In the genomic region with DNA sequence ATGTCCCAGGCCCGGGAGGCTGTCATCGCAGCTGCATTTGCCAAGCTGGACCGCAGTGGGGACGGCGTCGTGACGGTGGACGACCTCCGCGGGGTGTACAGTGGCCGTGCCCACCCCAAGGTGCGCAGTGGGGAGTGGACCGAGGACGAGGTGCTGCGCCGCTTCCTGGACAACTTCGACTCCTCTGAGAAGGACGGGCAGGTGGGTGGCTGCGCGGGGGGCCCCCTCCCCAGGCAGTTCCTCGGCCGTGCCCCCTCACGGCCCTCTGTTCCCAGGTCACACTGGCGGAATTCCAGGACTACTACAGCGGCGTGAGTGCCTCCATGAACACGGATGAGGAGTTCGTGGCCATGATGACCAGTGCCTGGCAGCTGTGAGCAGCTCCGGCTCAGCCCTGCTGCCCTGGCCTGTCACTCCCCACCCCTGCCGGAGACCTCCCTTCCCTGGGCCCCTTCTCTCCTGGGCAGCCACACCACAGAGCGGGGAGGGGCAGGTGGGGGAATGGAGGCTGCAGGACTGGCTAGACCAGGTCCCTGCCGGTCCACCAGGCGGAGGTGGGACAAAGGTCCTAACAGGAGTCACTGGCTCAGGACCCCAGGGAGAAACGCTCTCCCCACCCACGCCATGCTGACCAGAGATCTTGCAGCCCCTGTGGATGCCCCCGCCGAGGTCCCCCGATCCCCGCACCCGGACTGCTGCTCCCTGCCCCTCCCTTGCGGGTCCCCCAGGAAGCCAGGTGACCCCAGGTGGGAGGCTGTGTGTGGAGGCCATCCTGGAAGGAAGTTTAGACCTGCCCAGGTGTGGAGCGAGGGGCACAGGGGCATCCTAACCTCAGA, we compare ENCODE assay signal across 21 cellular contexts. TPM values are rescaled to one million over a fixed set of nuclear protein-coding genes. Genes with fewer than 3 reads are reported as not detected.
DNase-seq lines count a peak whose midpoint lies in the region; ATAC-seq and TF ChIP-seq lines count a peak whose summit lies in the region.
"Had no signal": no experiment of that assay in that cellular context is flagged by ENCODE, and none has a peak within 500 bp of the region (broad histone marks: within the 10 kb centered on the region; RNA-seq: fewer than 3 reads in every experiment).

No MANE protein-coding gene starts in this region.

- no peak overlapping the region for H3K4me3 ChIP-seq in right atrium auricular region
- H3K4me3 ChIP-seq: adrenal gland, SK-N-MC had no signal

- H3K4me1 Mint-ChIP-seq in osteocyte (ENCODE audit: unreplicated experiment) (peaks cover 21% of the 10 kb centered on the region), HFFc6 (ENCODE audit: low read depth) (peaks cover 7% of the 10 kb centered on the region; the same call in 1 of the 2 replicates), immature natural killer cell (no peaks in the 10 kb centered on the region)
- H3K4me1 Mint-ChIP-seq in activated T-cell treated with anti-CD3 and anti-CD28 coated beads, Interleukin-2, amount 50 U/mL, for 72 hours (ENCODE audit: low read depth) = no peaks in the 10 kb centered on the region

- H3K4me1 ChIP-seq in right atrium auricular region = peaks cover 0 to 30% of the 10 kb centered on the region in 2 donors

- H3K9me3 Mint-ChIP-seq in osteocyte (ENCODE audit: unreplicated experiment) (no peaks in the 10 kb centered on the region), HFFc6 (no peaks in the 10 kb centered on the region), immature natural killer cell (no peaks in the 10 kb centered on the region)
- no peaks in the 10 kb centered on the region for H3K9me3 Mint-ChIP-seq in activated T-cell treated with anti-CD3 and anti-CD28 coated beads, Interleukin-2, amount 50 U/mL, for 72 hours
- H3K9me3 Mint-ChIP-seq: natural killer cell treated with Interleukin-12 subunit alpha and Interleukin-12 subunit beta and Interleukin-15 and Interleukin-18, amount 100 ng/mL, for 72 hours had no signal

- DNase-seq in Right ventricle myocardium inferior (ENCODE audit: missing footprints) (no peak), cardiac septum (ENCODE audit: low spot score) (no peak), right atrium auricular region (ENCODE audit: low spot score) (no peak), osteocyte (ENCODE audit: extremely low spot score, unreplicated experiment) (no peak), HFFc6 (no peak), immature natural killer cell (no peak)
- no peak for DNase-seq in activated T-cell treated with anti-CD3 and anti-CD28 coated beads, Interleukin-2, amount 50 U/mL, for 72 hours
- DNase-seq: 8988T; activated CD4-positive, alpha-beta T cell treated with anti-CD3 and anti-CD28 coated beads, Interleukin-2, amount 50 U/mL, for 48 hours; DMS79; glutamatergic neuron; kidney glomerular epithelial cell; NCI-H1417; NCI-H226; stimulated activated CD4-positive, alpha-beta T cell treated with anti-CD3 and anti-CD28 coated beads, Interleukin-4, amount 100 ng/mL, for 4 hours had no signal

- no peaks in the 10 kb centered on the region for H3K9me3 ChIP-seq in right atrium auricular region
- H3K9me3 ChIP-seq: adrenal gland had no signal

- H3K27ac Mint-ChIP-seq in osteocyte (ENCODE audit: unreplicated experiment) (peak overlapping the region; percentile 85), HFFc6 (no peak overlapping the region), immature natural killer cell (no peak overlapping the region)
- no peak overlapping the region for H3K27ac Mint-ChIP-seq in activated T-cell treated with anti-CD3 and anti-CD28 coated beads, Interleukin-2, amount 50 U/mL, for 72 hours
- H3K27ac Mint-ChIP-seq: natural killer cell treated with Interleukin-12 subunit alpha and Interleukin-12 subunit beta and Interleukin-15 and Interleukin-18, amount 100 ng/mL, for 72 hours had no signal

- H3K4me3 Mint-ChIP-seq in osteocyte (ENCODE audit: unreplicated experiment) = no peak overlapping the region
- no peak overlapping the region for H3K4me3 Mint-ChIP-seq in HFFc6
- no peak overlapping the region for H3K4me3 Mint-ChIP-seq in activated T-cell treated with anti-CD3 and anti-CD28 coated beads, Interleukin-2, amount 50 U/mL, for 72 hours
- no peak overlapping the region for H3K4me3 Mint-ChIP-seq in immature natural killer cell
- H3K4me3 Mint-ChIP-seq: natural killer cell treated with Interleukin-12 subunit alpha and Interleukin-12 subunit beta and Interleukin-15 and Interleukin-18, amount 100 ng/mL, for 72 hours had no signal

- H3K36me3 Mint-ChIP-seq in osteocyte (ENCODE audit: unreplicated experiment) (peaks cover 7% of the 10 kb centered on the region), HFFc6 (ENCODE audit: low read depth) (peaks cover 5% of the 10 kb centered on the region; the same call in 1 of the 2 replicates), immature natural killer cell (no peaks in the 10 kb centered on the region)
- peaks cover 0 to 6% of the 10 kb centered on the region in 2 donors for H3K36me3 Mint-ChIP-seq in activated T-cell treated with anti-CD3 and anti-CD28 coated beads, Interleukin-2, amount 50 U/mL, for 72 hours (ENCODE audit: insufficient read depth in 2 of 2)
- H3K36me3 Mint-ChIP-seq: natural killer cell treated with Interleukin-12 subunit alpha and Interleukin-12 subunit beta and Interleukin-15 and Interleukin-18, amount 100 ng/mL, for 72 hours had no signal

- peaks cover 45% of the 10 kb centered on the region for H3K36me3 ChIP-seq in right atrium auricular region

- H3K27me3 ChIP-seq in right atrium auricular region = no peaks in the 10 kb centered on the region
- H3K27me3 ChIP-seq: adrenal gland had no signal

- intact Hi-C loops in Right ventricle myocardium inferior (cut with DNase I) (no loop called here), cardiac septum (cut with DNase I) (no loop called here)

- ATAC-seq in Right ventricle myocardium inferior = peak; percentile 8
- no peak for ATAC-seq in activated T-cell treated with anti-CD3 and anti-CD28 coated beads, Interleukin-2, amount 50 U/mL, for 72 hours (replicated peaks in 1 of 2)
- ATAC-seq in HG03442 (IDR thresholded peaks at IDR 0.05; ENCODE audit: unreplicated experiment) = no peak
- ATAC-seq: natural killer cell treated with Interleukin-12 subunit alpha and Interleukin-12 subunit beta and Interleukin-15 and Interleukin-18, amount 100 ng/mL, for 72 hours had no signal

- TF ChIP-seq CTCF in right atrium auricular region (IDR thresholded peaks at IDR 0.05) = no peak
- TF ChIP-seq CTCF in osteocyte (IDR thresholded peaks at IDR 0.05) = no peak
- no peak for TF ChIP-seq CTCF in HFFc6 (IDR thresholded peaks at IDR 0.05)

- H3K27me3 Mint-ChIP-seq in osteocyte (ENCODE audit: unreplicated experiment) (no peaks in the 10 kb centered on the region), HFFc6 (ENCODE audit: insufficient read depth) (peaks cover 1% of the 10 kb centered on the region; the same call in 1 of the 2 replicates), immature natural killer cell (ENCODE audit: low read depth in 3 of 3) (peaks cover 0 to 2% (median 0%) of the 10 kb centered on the region in 3 donors)
- no peaks in the 10 kb centered on the region for H3K27me3 Mint-ChIP-seq in activated T-cell treated with anti-CD3 and anti-CD28 coated beads, Interleukin-2, amount 50 U/mL, for 72 hours (ENCODE audit: low read depth)
- H3K27me3 Mint-ChIP-seq: natural killer cell treated with Interleukin-12 subunit alpha and Interleukin-12 subunit beta and Interleukin-15 and Interleukin-18, amount 100 ng/mL, for 72 hours had no signal

- H3K27ac ChIP-seq in right atrium auricular region = peak overlapping the region; percentile 59 to 78
- H3K27ac ChIP-seq: C4-2B, KMS-11, SK-N-MC had no signal

RNA-seq across cellular contexts. Expression of a gene that starts 1.1 kb away (rescaled TPM):
- 3.8 TPM for total RNA-seq in Right ventricle myocardium inferior
- 2.7 TPM for total RNA-seq in cardiac septum
- 1 to 10 TPM; 4.5 to 7.3 TPM for total RNA-seq in right atrium auricular region
- total RNA-seq in osteocyte = 14.4 and 15.6 TPM in 2 replicates
- 1 to 10 TPM; 2.2 to 2.7 (median 2.3) TPM for total RNA-seq in HFFc6 (2021; fragmentation: NEBNext Ultra II Directional; extraction: Animal tissue kit (Norgen Biotek cat#: 25700))
- total RNA-seq in activated T-cell treated with anti-CD3 and anti-CD28 coated beads, Interleukin-2, amount 50 U/mL, for 72 hours = 10 to 100 TPM; 12.9 to 20.9 TPM
- polyA plus RNA-seq in immature natural killer cell = 1 to 10 TPM in 2 of 3 donors, under 1 TPM in 1; 0.32 to 4.1 (median 2.2) TPM

RNA-seq across cellular contexts. Expression of a gene that starts 10.5 kb away (rescaled TPM):
- 1.6 TPM for total RNA-seq in Right ventricle myocardium inferior
- total RNA-seq in cardiac septum = 2.4 TPM
- 1 to 10 TPM; 2.6 to 4.1 TPM for total RNA-seq in right atrium auricular region
- 10.0 and 10.7 TPM in 2 replicates for total RNA-seq in osteocyte
- 1 to 10 TPM; 1.8 to 2.4 (median 1.9) TPM for total RNA-seq in HFFc6 (2021; fragmentation: NEBNext Ultra II Directional; extraction: Animal tissue kit (Norgen Biotek cat#: 25700))
- 10 to 100 TPM in 1 of 2 donors, 1 to 10 TPM in 1; 8.7 to 10.5 TPM for total RNA-seq in activated T-cell treated with anti-CD3 and anti-CD28 coated beads, Interleukin-2, amount 50 U/mL, for 72 hours
- polyA plus RNA-seq in immature natural killer cell = 1 to 10 TPM; 2.2 to 6.5 (median 5.2) TPM

RNA-seq across cellular contexts. Expression of a gene that starts 11.6 kb away (rescaled TPM):
- total RNA-seq in Right ventricle myocardium inferior = 571 TPM
- total RNA-seq in cardiac septum = 414 TPM
- total RNA-seq in right atrium auricular region = 100 to 1,000 TPM; 368 to 648 TPM
- 253 and 259 TPM in 2 replicates for total RNA-seq in osteocyte
- 100 to 1,000 TPM; 277 to 334 (median 300) TPM for total RNA-seq in HFFc6 (2021; fragmentation: NEBNext Ultra II Directional; extraction: Animal tissue kit (Norgen Biotek cat#: 25700))
- 100 to 1,000 TPM; 158 to 174 TPM for total RNA-seq in activated T-cell treated with anti-CD3 and anti-CD28 coated beads, Interleukin-2, amount 50 U/mL, for 72 hours
- 100 to 1,000 TPM; 329 to 666 (median 378) TPM for polyA plus RNA-seq in immature natural killer cell

RNA-seq across cellular contexts. Expression of a gene that starts 44.8 kb away (rescaled TPM):
- total RNA-seq in Right ventricle myocardium inferior = not detected
- not detected for total RNA-seq in cardiac septum
- not detected for total RNA-seq in right atrium auricular region
- total RNA-seq in osteocyte = not detected in 2 replicates
- not detected for total RNA-seq in HFFc6 (2021; fragmentation: NEBNext Ultra II Directional; extraction: Animal tissue kit (Norgen Biotek cat#: 25700))
- total RNA-seq in activated T-cell treated with anti-CD3 and anti-CD28 coated beads, Interleukin-2, amount 50 U/mL, for 72 hours = 1 to 10 TPM in 1 of 2 donors, under 1 TPM in 1; 0.44 to 1.7 TPM
- polyA plus RNA-seq in immature natural killer cell = not detected
- total RNA-seq: adrenal gland; natural killer cell treated with Interleukin-12 subunit alpha and Interleukin-12 subunit beta and Interleukin-15 and Interleukin-18, amount 100 ng/mL, for 72 hours had no signal
- polyA plus RNA-seq: adrenal gland had no signal
